12 cellular contexts compared by ENCODE assay signal in the genomic region with DNA sequence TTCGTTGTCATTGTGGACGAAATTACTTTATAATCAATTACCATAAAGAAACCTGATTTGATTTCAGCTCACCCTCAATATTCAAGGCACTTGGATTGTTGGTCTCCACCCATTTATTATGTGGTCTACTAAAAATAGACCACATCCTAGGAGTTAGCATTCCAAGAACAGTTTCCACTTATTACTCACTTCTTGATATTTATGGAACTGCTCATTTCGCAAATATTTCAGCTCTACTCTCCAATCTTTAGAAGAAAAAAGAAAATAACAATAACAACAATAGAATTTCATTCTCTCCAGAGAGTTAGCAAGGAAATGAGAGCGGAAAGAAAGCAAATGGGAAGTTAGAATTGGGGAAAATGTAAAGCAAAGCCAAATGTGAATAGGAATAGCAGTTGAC. TPM values are rescaled to one million over a fixed set of nuclear protein-coding genes. Genes with fewer than 3 reads are reported as not detected.
A peak's percentile ranks its signal among the peaks of the same experiment; 100 is the strongest.
DNase-seq lines count a peak whose midpoint lies in the region; ATAC-seq lines count a peak whose summit lies in the region.
"Had no signal": no experiment of that assay in that cellular context is flagged by ENCODE, and none has a peak within 500 bp of the region (broad histone marks: within the 10 kb centered on the region; RNA-seq: fewer than 3 reads in every experiment).

No MANE protein-coding gene starts in this region.

- ATAC-seq in sciatic nerve (peak; percentile 75), left colon (no peak)
- ATAC-seq: naive thymus-derived CD4-positive, alpha-beta T cell had no signal

- H3K27me3 Mint-ChIP-seq in CD4-positive, alpha-beta memory T cell, result peaks cover 7 to 16% of the 10 kb centered on the region in 2 donors

- H3K4me3 ChIP-seq in SK-N-MC, result no peak overlapping the region; the same call in 1 of the 2 replicates
- no peak overlapping the region for H3K4me3 ChIP-seq in CD4-positive, alpha-beta memory T cell (ENCODE audit: low read length in 2 of 2)
- H3K4me3 ChIP-seq: Peyer's patch had no signal

- intact Hi-C loops in sciatic nerve (cut with DNase I) (no loop called here), left colon (cut with DNase I, micrococcal nuclease) (no loop called here)
- intact Hi-C loops in CD4-positive, alpha-beta memory T cell (cut with micrococcal nuclease), result no loop called here

- in situ Hi-C loops in KBM-7 (cut with MboI; ENCODE audit: low pct_unique_long_range_greater_than_20kb, low sequenced_read_pairs), result no loop called here

- H3K36me3 Mint-ChIP-seq in CD4-positive, alpha-beta memory T cell, result no peaks in the 10 kb centered on the region
- H3K36me3 Mint-ChIP-seq: activated naive CD8-positive, alpha-beta T cell; naive thymus-derived CD4-positive, alpha-beta T cell had no signal

- peaks cover 0 to 4% (median 0%) of the 10 kb centered on the region in 8 donors for H3K9me3 Mint-ChIP-seq in CD4-positive, alpha-beta memory T cell

- no peaks in the 10 kb centered on the region for H3K27me3 ChIP-seq in CD4-positive, alpha-beta memory T cell (ENCODE audit: insufficient read depth, low read length)
- H3K27me3 ChIP-seq: Peyer's patch had no signal

- DNase-seq in GM03348 (ENCODE audit: low spot score) (peak; percentile 81), SK-N-MC (ENCODE audit: low read depth, low spot score) (no peak), fibroblast of gingiva (ENCODE audit: low read depth) (peak; percentile 76), sciatic nerve (ENCODE audit: low spot score) (no peak), KBM-7 (no peak), left colon (no peak), T1000 (lab: John Stamatoyannopoulos, UW) (no peak)
- DNase-seq in CD4-positive, alpha-beta memory T cell, result no peak
- DNase-seq: naive thymus-derived CD4-positive, alpha-beta T cell; NCI-H2029 treated with DMSO at 0.1 percent for 48 hours; Peyer's patch had no signal

- peak overlapping the region; percentile 58; the same call in 1 of the 2 replicates for H3K27ac ChIP-seq in SK-N-MC
- H3K27ac ChIP-seq in CD4-positive, alpha-beta memory T cell (ENCODE audit: low read depth, low read length), result no peak overlapping the region
- H3K27ac ChIP-seq: Peyer's patch had no signal

- CTCF ChIA-PET in CD4-positive, alpha-beta memory T cell (lab: Charles Lee; ENCODE audit: partially characterized antibody), result interaction anchor here (4.9 kb wide), 1 partner anchor 111 kb away, joined by 43 read pairs; no protein-coding TSS in a partner anchor

- H3K9ac ChIP-seq in SK-N-MC (ENCODE audit: insufficient read length), result no peak overlapping the region

- no peaks in the 10 kb centered on the region for H3K36me3 ChIP-seq in SK-N-MC (ENCODE audit: insufficient read depth, low read length)
- no peaks in the 10 kb centered on the region for H3K36me3 ChIP-seq in CD4-positive, alpha-beta memory T cell (ENCODE audit: insufficient read depth, low read length)
- H3K36me3 ChIP-seq: Peyer's patch had no signal

- POLR2A ChIA-PET in CD4-positive, alpha-beta memory T cell (lab: Charles Lee; ENCODE audit: partially characterized antibody), result no interaction called here

- no peak overlapping the region for H3K4me3 Mint-ChIP-seq in CD4-positive, alpha-beta memory T cell
- H3K4me3 Mint-ChIP-seq: activated naive CD8-positive, alpha-beta T cell; naive thymus-derived CD4-positive, alpha-beta T cell had no signal

- H3K4me1 Mint-ChIP-seq in CD4-positive, alpha-beta memory T cell, result peaks cover 0 to 4% (median under 1%) of the 10 kb centered on the region in 4 donors

- no peak overlapping the region for H3K27ac Mint-ChIP-seq in CD4-positive, alpha-beta memory T cell
- H3K27ac Mint-ChIP-seq: activated naive CD8-positive, alpha-beta T cell had no signal

- H3K4me1 ChIP-seq in CD4-positive, alpha-beta memory T cell (ENCODE audit: insufficient read depth, low read length), result no peaks in the 10 kb centered on the region
- H3K4me1 ChIP-seq: Peyer's patch had no signal

- no peaks in the 10 kb centered on the region for H3K9me3 ChIP-seq in SK-N-MC (ENCODE audit: low read depth, low read length)
- H3K9me3 ChIP-seq in CD4-positive, alpha-beta memory T cell (ENCODE audit: control insufficient read depth in 1 of 2, low read length in 2 of 2), result no peaks in the 10 kb centered on the region
- H3K9me3 ChIP-seq: Peyer's patch had no signal

RNA-seq across cellular contexts. Expression of a gene that starts 26.2 kb away (rescaled TPM):
- total RNA-seq in sciatic nerve, result 62.9 TPM
- 10 to 100 TPM; 53.0 to 54.7 TPM for total RNA-seq in CD4-positive, alpha-beta memory T cell
- polyA plus RNA-seq in CD4-positive, alpha-beta memory T cell, result 10 to 100 TPM; 73.3 to 87.1 TPM
- 10 to 100 TPM; 59.9 to 62.5 TPM for total RNA-seq in left colon

Comparison
In these comparisons a context has a peak if more than half of its experiments do, and no peak if none do; other contexts are left out.
1. DNase-seq: peak in GM03348 (single experiment) and fibroblast of gingiva (single experiment); none in SK-N-MC (single experiment), sciatic nerve (single experiment), CD4-positive, alpha-beta memory T cell (0 of 5), KBM-7 (single experiment), left colon (0 of 2) and T1000 (single experiment).